15 cellular contexts compared by ENCODE assay signal in genomic region chr5:178785999-178786398, GRCh38. TPM values are rescaled to one million over a fixed set of nuclear protein-coding genes. Genes with fewer than 3 reads are reported as not detected.
DNase-seq lines count a peak whose midpoint lies in the region; ATAC-seq, FAIRE-seq and TF ChIP-seq lines count a peak whose summit lies in the region.
"Had no signal": no experiment of that assay in that cellular context is flagged by ENCODE, and none has a peak within 500 bp of the region (broad histone marks: within the 10 kb centered on the region; RNA-seq: fewer than 3 reads in every experiment).

No MANE protein-coding gene starts in this region.

- DNase-seq in Calu3 (peak; percentile 32), M059J (ENCODE audit: low read depth) (peak; percentile 94), chondrocyte (ENCODE audit: low spot score) (peak; percentile 47), renal cortical epithelial cell (ENCODE audit: low read depth) (peak; percentile 88), cortex of kidney (lab: John Stamatoyannopoulos, UW) (no peak), GM19239 (ENCODE audit: insufficient read length, low spot score) (no peak), adrenal gland (no peak)
- DNase-seq: activated naive CD4-positive, alpha-beta T cell treated with anti-CD3 and anti-CD28 coated beads for 36 hours; H9; heart right ventricle; left colon; thyroid gland had no signal

- no peak for FAIRE-seq in GM19239 (lab: Jason Lieb, UNC)
- FAIRE-seq: endometrium had no signal

- ATAC-seq in GM21367 (IDR thresholded peaks at IDR 0.05; ENCODE audit: unreplicated experiment): no peak
- ATAC-seq: heart right ventricle, left colon, WTC11 had no signal

- H3K27me3 Mint-ChIP-seq in Calu3 (ENCODE audit: unreplicated experiment) (no peaks in the 10 kb centered on the region), chondrocyte (ENCODE audit: low read depth) (no peaks in the 10 kb centered on the region)

- intact Hi-C loops in Calu3 (cut with micrococcal nuclease; ENCODE audit: unreplicated experiment): no loop called here
- intact Hi-C loops in adrenal gland (cut with DNase I): no loop called here

- no peaks in the 10 kb centered on the region for H3K36me3 ChIP-seq in adrenal gland (replicated peaks in 1 of 2)
- H3K36me3 ChIP-seq: heart right ventricle, thyroid gland had no signal

- no peaks in the 10 kb centered on the region for H3K27me3 ChIP-seq in adrenal gland
- H3K27me3 ChIP-seq: thyroid gland had no signal

- no peak overlapping the region for H3K27ac ChIP-seq in adrenal gland
- H3K27ac ChIP-seq: heart right ventricle, thyroid gland had no signal

- no peaks in the 10 kb centered on the region for H3K36me3 Mint-ChIP-seq in Calu3 (ENCODE audit: insufficient read depth, unreplicated experiment)
- H3K36me3 Mint-ChIP-seq in chondrocyte (ENCODE audit: low read depth): no peaks in the 10 kb centered on the region

- 64 to 76% (median 71%) methylated on average over 4 to 6 of the region's 6 CpGs for WGBS in adrenal gland, 4 donors

- H3K27ac Mint-ChIP-seq in Calu3 (ENCODE audit: unreplicated experiment): no peak overlapping the region
- H3K27ac Mint-ChIP-seq in chondrocyte (ENCODE audit: unreplicated experiment): peak overlapping the region; percentile 81
- H3K27ac Mint-ChIP-seq: activated naive CD4-positive, alpha-beta T cell treated with anti-CD3 and anti-CD28 coated beads for 36 hours; H9; WTC11 had no signal

- H3K4me3 ChIP-seq in adrenal gland: no peak overlapping the region
- H3K4me3 ChIP-seq: heart right ventricle, thyroid gland had no signal

- peaks cover 23% of the 10 kb centered on the region for H3K9me3 Mint-ChIP-seq in Calu3 (ENCODE audit: low read depth, unreplicated experiment)
- H3K9me3 Mint-ChIP-seq in chondrocyte (ENCODE audit: low read depth): peaks cover 10% of the 10 kb centered on the region
- H3K9me3 Mint-ChIP-seq: activated naive CD4-positive, alpha-beta T cell treated with anti-CD3 and anti-CD28 coated beads for 36 hours; WTC11 had no signal

- TF ChIP-seq POLR2A in adrenal gland (IDR thresholded peaks at IDR 0.05): no peak

- H3K4me3 Mint-ChIP-seq in Calu3 (ENCODE audit: low read depth, unreplicated experiment) (no peak overlapping the region), chondrocyte (ENCODE audit: unreplicated experiment) (no peak overlapping the region)
- H3K4me3 Mint-ChIP-seq: activated naive CD4-positive, alpha-beta T cell treated with anti-CD3 and anti-CD28 coated beads for 36 hours; H9; WTC11 had no signal

- TF ChIP-seq CTCF in Calu3 (IDR thresholded peaks at IDR 0.05; ENCODE audit: unreplicated experiment) (no peak), chondrocyte (IDR thresholded peaks at IDR 0.05) (no peak), adrenal gland (IDR thresholded peaks at IDR 0.05) (no peak)

- CTCF ChIA-PET in Calu3 (lab: Charles Lee): no interaction called here

- no peaks in the 10 kb centered on the region for H3K4me1 ChIP-seq in adrenal gland (replicated peaks in 1 of 2)
- H3K4me1 ChIP-seq: heart right ventricle, thyroid gland had no signal

- H3K4me1 Mint-ChIP-seq in Calu3 (ENCODE audit: low read depth, unreplicated experiment): peaks cover 15% of the 10 kb centered on the region
- peaks cover 14% of the 10 kb centered on the region for H3K4me1 Mint-ChIP-seq in chondrocyte (ENCODE audit: low read depth)
- H3K4me1 Mint-ChIP-seq: H9, WTC11 had no signal

- BruUV-seq in Calu3 (replicated peaks; lab: Mats Ljungman, UMichigan): no TSS peak

- no peaks in the 10 kb centered on the region for H3K9me3 ChIP-seq in adrenal gland (replicated peaks in 1 of 3)
- H3K9me3 ChIP-seq: heart right ventricle, thyroid gland had no signal

RNA-seq across cellular contexts. Expression of gene ZNF354A, which starts 55.5 kb away (rescaled TPM):
- total RNA-seq in Calu3 (2022): 8.0 and 10.7 TPM in 2 replicates
- total RNA-seq in M059J (2014; rRNA removed; shearing (Covaris generic)): 5.3 and 5.6 TPM in 2 replicates
- 12.6 to 13.5 TPM (median 13.4 TPM) in 3 replicates for total RNA-seq in chondrocyte
- 6.3 and 15.0 TPM in 2 replicates for total RNA-seq in renal cortical epithelial cell
- 1 to 10 TPM; 3.1 to 9.2 (median 5.3) TPM for total RNA-seq in adrenal gland
- 10 to 100 TPM in 2 of 3 donors, 1 to 10 TPM in 1; 8.5 to 18.7 (median 10.6) TPM for polyA plus RNA-seq in adrenal gland

Comparison
In these comparisons a context has a peak if more than half of its experiments do, and no peak if none do; other contexts are left out.
1. DNase-seq: peak in Calu3 (single experiment), M059J (single experiment), chondrocyte (single experiment) and renal cortical epithelial cell (single experiment); none in cortex of kidney (single experiment), GM19239 (single experiment) and adrenal gland (0 of 7).